Comparison of ENCODE assay signal across 1 cellular context in genomic region chr1:112675728-112676381, GRCh38.
TF ChIP-seq lines count a peak whose summit lies in the region.

No MANE protein-coding gene starts in this region.

TF ChIP-seq in IMR-90, 13 proteins besides CTCF, POLR2A, EP300 and RAD21 (continued from another document):
- no peak for TF ChIP-seq RFX5 (IDR thresholded peaks at IDR 0.05; ENCODE audit: low read depth, low read length)
- no peak for TF ChIP-seq MXI1 (IDR thresholded peaks at IDR 0.05; ENCODE audit: borderline replicate concordance, low read depth, low read length)
- TF ChIP-seq NFE2L2 (IDR thresholded peaks at IDR 0.05; ENCODE audit: low read depth, low read length) = no peak
- no peak for TF ChIP-seq RCOR1 (IDR thresholded peaks at IDR 0.05; ENCODE audit: insufficient replicate concordance, low read length)
- TF ChIP-seq, protein P1, sequence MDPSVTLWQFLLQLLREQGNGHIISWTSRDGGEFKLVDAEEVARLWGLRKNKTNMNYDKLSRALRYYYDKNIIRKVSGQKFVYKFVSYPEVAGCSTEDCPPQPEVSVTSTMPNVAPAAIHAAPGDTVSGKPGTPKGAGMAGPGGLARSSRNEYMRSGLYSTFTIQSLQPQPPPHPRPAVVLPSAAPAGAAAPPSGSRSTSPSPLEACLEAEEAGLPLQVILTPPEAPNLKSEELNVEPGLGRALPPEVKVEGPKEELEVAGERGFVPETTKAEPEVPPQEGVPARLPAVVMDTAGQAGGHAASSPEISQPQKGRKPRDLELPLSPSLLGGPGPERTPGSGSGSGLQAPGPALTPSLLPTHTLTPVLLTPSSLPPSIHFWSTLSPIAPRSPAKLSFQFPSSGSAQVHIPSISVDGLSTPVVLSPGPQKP (IDR thresholded peaks at IDR 0.05; ENCODE audit: borderline replicate concordance, low read depth, low read length) = no peak
- TF ChIP-seq SMC3 (IDR thresholded peaks at IDR 0.05; ENCODE audit: low read depth, low read length) = no peak
- no peak for TF ChIP-seq CHD1 (IDR thresholded peaks at IDR 0.05; ENCODE audit: low read depth, low read length)
- no peak for TF ChIP-seq MAZ (IDR thresholded peaks at IDR 0.05; ENCODE audit: borderline replicate concordance, low read depth, low read length)
- no peak for TF ChIP-seq BHLHE40 (IDR thresholded peaks at IDR 0.05; ENCODE audit: low read depth, low read length)
- TF ChIP-seq CEBPB (IDR thresholded peaks at IDR 0.05; ENCODE audit: low read depth, low read length) = no peak
- TF ChIP-seq MAFK (IDR thresholded peaks at IDR 0.05; ENCODE audit: low read depth, low read length) = no peak
